In the genomic region with DNA sequence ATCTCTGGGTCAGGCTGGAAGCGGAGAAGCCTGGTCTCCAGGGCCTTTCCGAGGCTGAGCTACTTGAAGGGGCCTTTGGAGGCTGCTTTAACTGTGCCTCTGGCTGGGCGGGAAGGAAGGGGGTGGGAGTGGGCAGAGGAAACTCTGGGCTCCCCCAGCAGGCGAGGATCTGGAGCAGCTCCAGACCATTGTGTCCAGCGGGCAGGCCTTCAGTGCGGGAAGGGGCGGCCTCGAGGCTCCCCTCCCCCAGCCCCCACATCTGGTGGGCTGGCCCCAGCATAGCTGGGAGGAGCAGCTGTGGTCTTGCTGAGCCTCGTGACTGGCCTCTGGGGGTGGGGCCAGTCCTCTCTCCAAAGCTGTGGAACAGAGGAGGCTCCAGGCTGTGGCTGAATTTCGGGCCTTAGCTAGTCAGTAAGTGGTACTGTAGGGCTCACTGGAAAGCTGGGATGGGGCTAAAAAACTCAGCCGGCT, we compare ENCODE assay signal across 8 cellular contexts. TPM values are rescaled to one million over a fixed set of nuclear protein-coding genes. Genes with fewer than 3 reads are reported as not detected.
DNase-seq lines count a peak whose midpoint lies in the region; ATAC-seq and TF ChIP-seq lines count a peak whose summit lies in the region.

No MANE protein-coding gene starts in this region.

- H3K27me3 Mint-ChIP-seq in natural killer cell (ENCODE audit: low read depth in 2 of 2), result no peaks in the 10 kb centered on the region
- no peaks in the 10 kb centered on the region for H3K27me3 Mint-ChIP-seq in natural killer cell treated with Interleukin-12 subunit alpha and Interleukin-12 subunit beta and Interleukin-15 and Interleukin-18, amount 100 ng/mL, for 72 hours

- H3K4me1 Mint-ChIP-seq in natural killer cell, result peaks cover 27 to 32% of the 10 kb centered on the region in 2 donors
- peaks cover 13 to 18% of the 10 kb centered on the region in 2 donors for H3K4me1 Mint-ChIP-seq in natural killer cell treated with Interleukin-12 subunit alpha and Interleukin-12 subunit beta and Interleukin-15 and Interleukin-18, amount 100 ng/mL, for 72 hours (ENCODE audit: low read depth in 2 of 2)

- H3K36me3 Mint-ChIP-seq in natural killer cell, result no peaks in the 10 kb centered on the region
- no peaks in the 10 kb centered on the region for H3K36me3 Mint-ChIP-seq in natural killer cell treated with Interleukin-12 subunit alpha and Interleukin-12 subunit beta and Interleukin-15 and Interleukin-18, amount 100 ng/mL, for 72 hours

- no peak for TF ChIP-seq CTCF in natural killer cell (IDR thresholded peaks at IDR 0.05)
- no peak for TF ChIP-seq CTCF in esophagus muscularis mucosa (IDR thresholded peaks at IDR 0.05)

- peak overlapping the region; percentile 26 to 95 for H3K27ac Mint-ChIP-seq in natural killer cell
- H3K27ac Mint-ChIP-seq in natural killer cell treated with Interleukin-12 subunit alpha and Interleukin-12 subunit beta and Interleukin-15 and Interleukin-18, amount 100 ng/mL, for 72 hours, result no peak overlapping the region

- TF ChIP-seq POLR2A in esophagus muscularis mucosa (IDR thresholded peaks at IDR 0.05; ENCODE audit: low read depth), result no peak

- no peak overlapping the region for H3K4me3 Mint-ChIP-seq in natural killer cell
- H3K4me3 Mint-ChIP-seq in natural killer cell treated with Interleukin-12 subunit alpha and Interleukin-12 subunit beta and Interleukin-15 and Interleukin-18, amount 100 ng/mL, for 72 hours, result no peak overlapping the region

- peaks cover 0 to 50% (median 26%) of the 10 kb centered on the region in 4 donors for H3K36me3 ChIP-seq in esophagus muscularis mucosa
- peaks cover 8 to 9% of the 10 kb centered on the region in 2 donors for H3K36me3 ChIP-seq in muscle layer of duodenum (ENCODE audit: control insufficient read depth in 1 of 2, insufficient read depth in 2 of 2, low read length in 2 of 2)

- intact Hi-C loops in natural killer cell (cut with micrococcal nuclease) (no loop called here), esophagus muscularis mucosa (cut with DNase I) (no loop called here)

- peaks cover 2 to 28% (median 14%) of the 10 kb centered on the region in 4 donors for H3K27me3 ChIP-seq in esophagus muscularis mucosa
- no peaks in the 10 kb centered on the region for H3K27me3 ChIP-seq in muscle layer of duodenum (ENCODE audit: low read depth, low read length)

- no peak for ATAC-seq in natural killer cell
- no peak for ATAC-seq in natural killer cell treated with Interleukin-12 subunit alpha and Interleukin-12 subunit beta and Interleukin-15 and Interleukin-18, amount 100 ng/mL, for 72 hours
- ATAC-seq in GM21526 (IDR thresholded peaks at IDR 0.05; ENCODE audit: low FRiP score, unreplicated experiment), result no peak
- no peak for ATAC-seq in HG03432 (IDR thresholded peaks at IDR 0.05; ENCODE audit: unreplicated experiment)

- 15% methylated on average over 2 of the region's 11 CpGs for WGBS in esophagus muscularis mucosa

- no peak for TF ChIP-seq EP300 in esophagus muscularis mucosa (IDR thresholded peaks at IDR 0.05)

- peak overlapping the region; percentile 82 to 90 (median 87) for H3K27ac ChIP-seq in esophagus muscularis mucosa (replicated peaks in 1 of 4)
- H3K27ac ChIP-seq in muscle layer of duodenum (ENCODE audit: low read length), result peak overlapping the region; percentile 50

- DNase-seq in natural killer cell, result no peak
- no peak for DNase-seq in natural killer cell treated with Interleukin-12 subunit alpha and Interleukin-12 subunit beta and Interleukin-15 and Interleukin-18, amount 100 ng/mL, for 72 hours (ENCODE audit: low spot score)
- DNase-seq in esophagus muscularis mucosa (ENCODE audit: extremely low spot score), result no peak
- no peak for DNase-seq in NCI-H1694 (lab: John Stamatoyannopoulos, UW)
- no peak for DNase-seq in 8988T

- H3K9me3 ChIP-seq in esophagus muscularis mucosa (no peaks in the 10 kb centered on the region), muscle layer of duodenum (ENCODE audit: control insufficient read depth in 1 of 2, low read length in 2 of 2) (no peaks in the 10 kb centered on the region)

- no peaks in the 10 kb centered on the region for H3K9me3 Mint-ChIP-seq in natural killer cell
- no peaks in the 10 kb centered on the region for H3K9me3 Mint-ChIP-seq in natural killer cell treated with Interleukin-12 subunit alpha and Interleukin-12 subunit beta and Interleukin-15 and Interleukin-18, amount 100 ng/mL, for 72 hours

- H3K4me1 ChIP-seq in esophagus muscularis mucosa (peaks cover 34 to 69% (median 59%) of the 10 kb centered on the region in 4 donors), muscle layer of duodenum (ENCODE audit: control insufficient read depth in 1 of 2, insufficient read depth in 2 of 2, low read length in 2 of 2) (peaks cover 0 to 38% of the 10 kb centered on the region in 2 donors)

- H3K4me3 ChIP-seq in esophagus muscularis mucosa (peak overlapping the region; percentile 64 to 90 (median 76)), muscle layer of duodenum (ENCODE audit: low read depth in 1 of 2, low read length in 2 of 2) (no peak overlapping the region)

RNA-seq across cellular contexts. Expression of gene TAMALIN, which starts 3.4 kb away (rescaled TPM):
- total RNA-seq in natural killer cell (100 to 1,000 TPM; 403 to 663 (median 424) TPM), esophagus muscularis mucosa (10 to 100 TPM; 13.3 to 26.9 (median 18.3) TPM)
- 1 to 10 TPM; 5.4 to 5.6 TPM for total RNA-seq in natural killer cell treated with Interleukin-12 subunit alpha and Interleukin-12 subunit beta and Interleukin-15 and Interleukin-18, amount 100 ng/mL, for 72 hours

RNA-seq across cellular contexts. Expression of gene NR4A1, which starts 41.1 kb away (rescaled TPM):
- total RNA-seq in natural killer cell (100 to 1,000 TPM in 1 of 3 donors, 10 to 100 TPM in 2; 72.5 to 177 (median 96.7) TPM), esophagus muscularis mucosa (10 to 100 TPM; 26.2 to 88.1 (median 59.4) TPM)
- total RNA-seq in natural killer cell treated with Interleukin-12 subunit alpha and Interleukin-12 subunit beta and Interleukin-15 and Interleukin-18, amount 100 ng/mL, for 72 hours, result 1 to 10 TPM; 3.0 to 4.0 TPM

RNA-seq across cellular contexts. Expression of gene ACVR1B, which starts 58.7 kb away (rescaled TPM):
- 1 to 10 TPM; 5.9 to 9.6 (median 6.6) TPM for total RNA-seq in natural killer cell
- total RNA-seq in natural killer cell treated with Interleukin-12 subunit alpha and Interleukin-12 subunit beta and Interleukin-15 and Interleukin-18, amount 100 ng/mL, for 72 hours, result 10 to 100 TPM; 16.6 to 17.5 TPM
- total RNA-seq in esophagus muscularis mucosa, result 10 to 100 TPM in 3 of 4 donors, 1 to 10 TPM in 1; 9.1 to 22.4 (median 13.9) TPM

RNA-seq across cellular contexts. Expression of gene ATG101, which starts 59.6 kb away (rescaled TPM):
- 10 to 100 TPM; 18.6 to 32.8 (median 23.3) TPM for total RNA-seq in natural killer cell
- 10 to 100 TPM; 43.1 to 55.1 TPM for total RNA-seq in natural killer cell treated with Interleukin-12 subunit alpha and Interleukin-12 subunit beta and Interleukin-15 and Interleukin-18, amount 100 ng/mL, for 72 hours
- 10 to 100 TPM; 30.3 to 71.4 (median 61.2) TPM for total RNA-seq in esophagus muscularis mucosa

Comparison
In these comparisons a context has a peak if more than half of its experiments do, and no peak if none do; other contexts are left out.
1. H3K27ac Mint-ChIP-seq: peak in natural killer cell (2 of 2); none in natural killer cell treated with Interleukin-12 subunit alpha and Interleukin-12 subunit beta and Interleukin-15 and Interleukin-18, amount 100 ng/mL, for 72 hours (0 of 2).
2. RNA of gene TAMALIN, which starts 3.4 kb away (total RNA-seq): 403 to 663 TPM in natural killer cell; 13.3 to 26.9 TPM in esophagus muscularis mucosa and 5.4 to 5.6 TPM in natural killer cell treated with Interleukin-12 subunit alpha and Interleukin-12 subunit beta and Interleukin-15 and Interleukin-18, amount 100 ng/mL, for 72 hours; every median in the first group is over 10 times any median in the second.
3. RNA of gene NR4A1, which starts 41.1 kb away (total RNA-seq): 72.5 to 177 TPM in natural killer cell and 26.2 to 88.1 TPM in esophagus muscularis mucosa; 3.0 to 4.0 TPM in natural killer cell treated with Interleukin-12 subunit alpha and Interleukin-12 subunit beta and Interleukin-15 and Interleukin-18, amount 100 ng/mL, for 72 hours; every median in the first group is over 4 times any median in the second.
4. H3K4me3 ChIP-seq: peak in esophagus muscularis mucosa (4 of 4); none in muscle layer of duodenum (0 of 2).